32 cellular contexts compared by ENCODE assay signal in the genomic region with DNA sequence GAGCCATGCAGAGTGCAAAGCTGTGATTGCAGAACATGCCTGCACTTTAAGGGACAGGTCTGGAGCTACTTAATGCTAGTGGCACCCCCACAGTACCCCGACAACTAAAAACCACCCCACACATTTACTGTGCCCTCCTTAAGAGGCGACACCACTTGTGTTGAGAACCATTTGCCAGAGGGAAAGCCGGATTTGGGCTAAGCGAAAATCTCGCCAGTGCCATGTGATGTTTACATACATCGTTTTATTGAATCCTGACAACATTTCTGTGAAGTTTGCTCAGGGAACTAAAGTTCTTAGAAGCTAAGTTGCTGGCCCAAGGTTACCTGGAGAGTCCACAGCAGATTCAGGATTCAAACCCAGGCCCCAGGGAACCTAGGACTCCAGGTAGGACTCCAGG.
"Had no signal": no experiment of that assay in that cellular context is flagged by ENCODE, and none has a peak within 500 bp of the region (broad histone marks: within the 10 kb centered on the region; RNA-seq: fewer than 3 reads in every experiment).

No MANE protein-coding gene starts in this region.

- H3K27ac Mint-ChIP-seq: activated CD4-positive, alpha-beta T cell treated with anti-CD3 and anti-CD28 coated beads for 36 hours; activated CD4-positive, alpha-beta T cell treated with anti-CD3 and anti-CD28 coated beads, Interleukin-2, amount 10 ng/mL, durations not matched to agents 24 days and 14 days; activated CD8-positive, alpha-beta T cell treated with anti-CD3 and anti-CD28 coated beads for 36 hours; activated naive CD4-positive, alpha-beta T cell treated with anti-CD3 and anti-CD28 coated beads, Interleukin-2, amount 10 ng/mL, durations not matched to agents 7 days and 5 days; activated naive CD8-positive, alpha-beta T cell treated with anti-CD3 and anti-CD28 coated beads, Interleukin-2, amount 10 ng/mL, durations not matched to agents 7 days and 5 days; activated T-helper 1 cell treated with anti-CD3 and anti-CD28 coated beads, Interleukin-12 subunit alpha, Interleukin-12 subunit beta, Interleukin-2, Interleukin-4 antibody, amounts not matched to agents 30 ng/mL and 10 ng/mL and 1 ng/mL, durations not matched to agents 14 hours and 24 hours and 36 hours; activated T-helper 2 cell treated with anti-CD3 and anti-CD28 coated beads, Interferon-gamma antibody, Interleukin-2, Interleukin-4, amounts not matched to agents 10 μg/mL and 5 μg/mL and 100 μg/mL, durations not matched to agents 14 hours and 24 hours and 36 hours; dendritic cell treated with granulocyte-macrophage colony-stimulating factor and Interleukin-4, amounts not matched to agents 40 ng/mL and 50 ng/mL, for 4 days; effector memory CD8-positive, alpha-beta T cell; T-helper 17 cell; T-helper 2 cell treated with Interferon-gamma antibody and Interleukin-4, amounts not matched to agents 5 μg/mL and 100 μg/mL, for 36 hours had no signal

- H3K4me1 Mint-ChIP-seq: activated CD4-positive, alpha-beta T cell treated with anti-CD3 and anti-CD28 coated beads for 36 hours; activated CD4-positive, alpha-beta T cell treated with anti-CD3 and anti-CD28 coated beads, Interleukin-2, amount 10 ng/mL, durations not matched to agents 24 days and 14 days; activated naive CD4-positive, alpha-beta T cell treated with anti-CD3 and anti-CD28 coated beads, Interleukin-2, amount 10 ng/mL, durations not matched to agents 7 days and 5 days; activated naive CD8-positive, alpha-beta T cell treated with anti-CD3 and anti-CD28 coated beads, Interleukin-2, amount 10 ng/mL, durations not matched to agents 7 days and 5 days; central memory CD8-positive, alpha-beta T cell; T-helper 17 cell had no signal

- H3K27me3 Mint-ChIP-seq: activated CD4-positive, alpha-beta T cell treated with anti-CD3 and anti-CD28 coated beads for 36 hours; activated CD4-positive, alpha-beta T cell treated with anti-CD3 and anti-CD28 coated beads, Interleukin-2, amount 10 ng/mL, durations not matched to agents 24 days and 14 days; activated CD8-positive, alpha-beta T cell treated with anti-CD3 and anti-CD28 coated beads for 36 hours; activated naive CD4-positive, alpha-beta T cell treated with anti-CD3 and anti-CD28 coated beads, Interleukin-2, amount 10 ng/mL, durations not matched to agents 7 days and 5 days; activated naive CD8-positive, alpha-beta T cell treated with anti-CD3 and anti-CD28 coated beads, Interleukin-2, amount 10 ng/mL, durations not matched to agents 7 days and 5 days; central memory CD8-positive, alpha-beta T cell; dendritic cell treated with granulocyte-macrophage colony-stimulating factor and Interleukin-4, amounts not matched to agents 40 ng/mL and 50 ng/mL, for 4 days; effector memory CD8-positive, alpha-beta T cell; T-helper 17 cell had no signal

- DNase-seq: activated CD4-positive, alpha-beta T cell treated with anti-CD3 and anti-CD28 coated beads for 36 hours; activated CD4-positive, alpha-beta T cell treated with anti-CD3 and anti-CD28 coated beads, Interleukin-2, amount 10 ng/mL, durations not matched to agents 24 days and 14 days; activated CD4-positive, CD25-positive, alpha-beta regulatory T cell; activated CD4-positive, CD25-positive, alpha-beta regulatory T cell treated with anti-CD3 and anti-CD28 coated beads, Interleukin-2, amount 50 U/mL, for 72 hours; activated CD8-positive, alpha-beta T cell treated with anti-CD3 and anti-CD28 coated beads for 36 hours; activated effector memory CD4-positive, alpha-beta T cell treated with anti-CD3 and anti-CD28 coated beads, Interleukin-2, amount 50 U/mL, for 16 hours; activated naive CD4-positive, alpha-beta T cell treated with anti-CD3 and anti-CD28 coated beads, Interleukin-2, amount 10 ng/mL, durations not matched to agents 7 days and 5 days; activated naive CD8-positive, alpha-beta T cell treated with anti-CD3 and anti-CD28 coated beads, Interleukin-2, amount 10 ng/mL, durations not matched to agents 7 days and 5 days; activated T-cell treated with anti-CD3 and anti-CD28 coated beads, Interleukin-2, amount 50 U/mL, for 1 hour; activated T-cell treated with anti-CD3 and anti-CD28 coated beads, Interleukin-2, amount 50 U/mL, for 48 hours; amniotic stem cell; anterior cingulate cortex; brain microvascular endothelial cell; dorsolateral prefrontal cortex; effector CD4-positive, alpha-beta T cell; effector memory CD8-positive, alpha-beta T cell; esophagus squamous epithelium; foreskin melanocyte; heart right ventricle; T-helper 1 cell; T-helper 17 cell; T1000 had no signal

- ATAC-seq: activated CD4-positive, alpha-beta T cell treated with anti-CD3 and anti-CD28 coated beads for 36 hours; activated CD8-positive, alpha-beta T cell treated with anti-CD3 and anti-CD28 coated beads for 36 hours; activated naive CD4-positive, alpha-beta T cell treated with anti-CD3 and anti-CD28 coated beads, Interleukin-2, amount 50 U/mL, for 72 hours; effector memory CD8-positive, alpha-beta T cell; gastroesophageal sphincter; heart right ventricle; T-helper 17 cell had no signal

- H3K36me3 Mint-ChIP-seq: activated naive CD4-positive, alpha-beta T cell treated with anti-CD3 and anti-CD28 coated beads, Interleukin-2, amount 10 ng/mL, durations not matched to agents 7 days and 5 days; activated naive CD4-positive, alpha-beta T cell treated with anti-CD3 and anti-CD28 coated beads, Interleukin-2, amount 50 U/mL, for 72 hours; activated naive CD8-positive, alpha-beta T cell treated with anti-CD3 and anti-CD28 coated beads, Interleukin-2, amount 10 ng/mL, durations not matched to agents 7 days and 5 days had no signal

- H3K27ac ChIP-seq: brain microvascular endothelial cell, coronary artery, dorsolateral prefrontal cortex, epithelial cell of prostate, esophagus squamous epithelium, gastroesophageal sphincter, heart right ventricle, hepatocyte had no signal

- H3K9me3 Mint-ChIP-seq: activated CD4-positive, alpha-beta T cell treated with anti-CD3 and anti-CD28 coated beads, Interleukin-2, amount 10 ng/mL, durations not matched to agents 24 days and 14 days; activated CD8-positive, alpha-beta T cell treated with anti-CD3 and anti-CD28 coated beads for 36 hours; activated naive CD4-positive, alpha-beta T cell treated with anti-CD3 and anti-CD28 coated beads, Interleukin-2, amount 10 ng/mL, durations not matched to agents 7 days and 5 days; activated naive CD4-positive, alpha-beta T cell treated with anti-CD3 and anti-CD28 coated beads, Interleukin-2, amount 50 U/mL, for 72 hours; activated naive CD8-positive, alpha-beta T cell treated with anti-CD3 and anti-CD28 coated beads, Interleukin-2, amount 10 ng/mL, durations not matched to agents 7 days and 5 days; activated T-helper 1 cell treated with anti-CD3 and anti-CD28 coated beads, Interleukin-12 subunit alpha, Interleukin-12 subunit beta, Interleukin-2, Interleukin-4 antibody, amounts not matched to agents 30 ng/mL and 10 ng/mL and 1 ng/mL, durations not matched to agents 14 hours and 24 hours and 36 hours; activated T-helper 2 cell treated with anti-CD3 and anti-CD28 coated beads, Interferon-gamma antibody, Interleukin-2, Interleukin-4, amounts not matched to agents 10 μg/mL and 5 μg/mL and 100 μg/mL, durations not matched to agents 14 hours and 24 hours and 36 hours; central memory CD8-positive, alpha-beta T cell; dendritic cell treated with granulocyte-macrophage colony-stimulating factor and Interleukin-4, amounts not matched to agents 40 ng/mL and 50 ng/mL, for 4 days; effector memory CD8-positive, alpha-beta T cell; T-helper 2 cell treated with Interferon-gamma antibody and Interleukin-4, amounts not matched to agents 5 μg/mL and 100 μg/mL, for 36 hours had no signal

- H3K4me3 Mint-ChIP-seq: activated CD4-positive, alpha-beta T cell treated with anti-CD3 and anti-CD28 coated beads for 36 hours; activated CD4-positive, alpha-beta T cell treated with anti-CD3 and anti-CD28 coated beads, Interleukin-2, amount 10 ng/mL, durations not matched to agents 24 days and 14 days; activated CD8-positive, alpha-beta T cell treated with anti-CD3 and anti-CD28 coated beads for 36 hours; activated naive CD4-positive, alpha-beta T cell treated with anti-CD3 and anti-CD28 coated beads, Interleukin-2, amount 10 ng/mL, durations not matched to agents 7 days and 5 days; activated naive CD8-positive, alpha-beta T cell treated with anti-CD3 and anti-CD28 coated beads, Interleukin-2, amount 10 ng/mL, durations not matched to agents 7 days and 5 days; activated T-helper 1 cell treated with anti-CD3 and anti-CD28 coated beads, Interleukin-12 subunit alpha, Interleukin-12 subunit beta, Interleukin-2, Interleukin-4 antibody, amounts not matched to agents 30 ng/mL and 10 ng/mL and 1 ng/mL, durations not matched to agents 14 hours and 24 hours and 36 hours; central memory CD8-positive, alpha-beta T cell; dendritic cell treated with granulocyte-macrophage colony-stimulating factor and Interleukin-4, amounts not matched to agents 40 ng/mL and 50 ng/mL, for 4 days; effector memory CD8-positive, alpha-beta T cell; T-helper 17 cell; T-helper 2 cell treated with Interferon-gamma antibody and Interleukin-4, amounts not matched to agents 5 μg/mL and 100 μg/mL, for 36 hours had no signal
